ENCODE assay signal across 20 cellular contexts in the genomic region with DNA sequence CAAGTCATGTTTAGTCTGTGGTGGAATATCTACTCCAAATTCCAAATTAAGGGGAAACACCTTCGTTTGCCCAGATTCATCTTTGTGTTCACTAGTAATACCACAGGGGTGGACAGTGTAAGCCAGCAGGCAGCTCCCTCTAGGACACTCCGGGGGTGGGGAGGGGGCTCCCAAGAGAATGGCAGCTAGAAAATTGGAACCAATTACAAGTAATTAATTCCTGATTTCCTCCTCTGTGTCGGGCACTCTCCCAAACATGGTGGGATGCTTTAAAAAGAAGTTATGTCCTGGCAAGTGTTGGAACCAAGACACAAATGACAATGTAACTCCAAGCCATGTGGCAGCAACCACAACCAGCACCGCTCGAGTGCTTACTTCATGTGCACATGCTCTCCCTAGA. TPM values are rescaled to one million over a fixed set of nuclear protein-coding genes. Genes with fewer than 3 reads are reported as not detected.
DNase-seq lines count a peak whose midpoint lies in the region; ATAC-seq and TF ChIP-seq lines count a peak whose summit lies in the region.
"Had no signal": no experiment of that assay in that cellular context is flagged by ENCODE, and none has a peak within 500 bp of the region (broad histone marks: within the 10 kb centered on the region; RNA-seq: fewer than 3 reads in every experiment).

No MANE protein-coding gene starts in this region.

- H3K4me3 ChIP-seq in right atrium auricular region (no peak overlapping the region), right cardiac atrium (ENCODE audit: low read length) (no peak overlapping the region), left lung (no peak overlapping the region), gastrocnemius medialis (peak overlapping the region in 3 of 4 donors; percentile 6 to 20 (median 18))
- H3K4me3 ChIP-seq: A549 had no signal

- no peak overlapping the region for H3K27ac Mint-ChIP-seq in progenitor cell of endocrine pancreas
- H3K27ac Mint-ChIP-seq: effector memory CD8-positive, alpha-beta T cell; T-helper 17 cell had no signal

- H3K36me3 Mint-ChIP-seq in progenitor cell of endocrine pancreas (ENCODE audit: insufficient read depth), result peaks cover 9% of the 10 kb centered on the region

- peak; percentile 48 for DNase-seq in right atrium auricular region (ENCODE audit: low spot score)
- no peak for DNase-seq in right cardiac atrium
- DNase-seq in left lung, result no peak
- no peak for DNase-seq in gastrocnemius medialis
- DNase-seq in NCI-H187 treated with DMSO at 0.1 percent for 48 hours (lab: John Stamatoyannopoulos, UW), result no peak
- DNase-seq in T1000 (lab: John Stamatoyannopoulos, UW), result no peak
- DNase-seq in progenitor cell of endocrine pancreas (ENCODE audit: low spot score, unreplicated experiment), result no peak
- DNase-seq: activated CD4-positive, alpha-beta T cell treated with anti-CD3 and anti-CD28 coated beads, Interleukin-2, amount 50 U/mL, for 4 hours; activated gamma-delta T cell treated with Interleukin-2 at 50 U/mL for 16 hours; C1 segment of cervical spinal cord; cerebellar nuclear complex; effector memory CD8-positive, alpha-beta T cell; NCI-H146; OCI-M1; retina; stimulated activated naive CD4-positive, alpha-beta T cell; T-helper 17 cell had no signal

- H3K4me3 Mint-ChIP-seq in progenitor cell of endocrine pancreas (ENCODE audit: low read depth), result no peak overlapping the region
- H3K4me3 Mint-ChIP-seq: effector memory CD8-positive, alpha-beta T cell; T-helper 17 cell had no signal

- no peak for TF ChIP-seq POLR2A in gastrocnemius medialis (IDR thresholded peaks at IDR 0.05)

- peaks cover 6% of the 10 kb centered on the region for H3K36me3 ChIP-seq in right atrium auricular region
- no peaks in the 10 kb centered on the region for H3K36me3 ChIP-seq in left lung
- no peaks in the 10 kb centered on the region for H3K36me3 ChIP-seq in gastrocnemius medialis

- in situ Hi-C loops in gastrocnemius medialis (cut with MboI; ENCODE audit: low sequenced_read_pairs in 4 of 4), result loop anchor here in 1 of 4 donors (5.0 to 10.0 kb wide), 2 partner anchors 64 to 114 kb away; no protein-coding TSS in a partner anchor

- H3K27me3 ChIP-seq in right atrium auricular region (no peaks in the 10 kb centered on the region), right cardiac atrium (ENCODE audit: control insufficient read depth, insufficient read depth) (no peaks in the 10 kb centered on the region), left lung (peaks cover under 1 to 63% of the 10 kb centered on the region in 2 donors), gastrocnemius medialis (peaks cover 0 to 23% (median 7%) of the 10 kb centered on the region in 3 donors)

- WGBS in right cardiac atrium, result 43% methylated on average over 5 of the region's 5 CpGs

- peaks cover 31% of the 10 kb centered on the region for H3K4me1 Mint-ChIP-seq in progenitor cell of endocrine pancreas (ENCODE audit: low read depth)

- peak overlapping the region; percentile 97 to 99 for H3K27ac ChIP-seq in right atrium auricular region
- no peak overlapping the region for H3K27ac ChIP-seq in right cardiac atrium (ENCODE audit: low read length)
- H3K27ac ChIP-seq in left lung, result peak overlapping the region; percentile 30 to 36
- H3K27ac ChIP-seq in gastrocnemius medialis, result peak overlapping the region; percentile 16 to 88 (median 74)
- H3K27ac ChIP-seq: A549, VCaP had no signal

- no peak for ATAC-seq in right cardiac atrium
- ATAC-seq in left lung, result no peak
- no peak for ATAC-seq in gastrocnemius medialis
- no peak for ATAC-seq in HG03432 (IDR thresholded peaks at IDR 0.05; ENCODE audit: unreplicated experiment)
- ATAC-seq: A549; effector memory CD8-positive, alpha-beta T cell; T-helper 17 cell had no signal

- H3K9me3 ChIP-seq in right atrium auricular region (no peaks in the 10 kb centered on the region), right cardiac atrium (ENCODE audit: control insufficient read depth, low read length) (no peaks in the 10 kb centered on the region), left lung (no peaks in the 10 kb centered on the region), gastrocnemius medialis (no peaks in the 10 kb centered on the region)
- H3K9me3 ChIP-seq: A549 had no signal

- H3K27me3 Mint-ChIP-seq in progenitor cell of endocrine pancreas, result peaks cover 65% of the 10 kb centered on the region

- TF ChIP-seq CTCF in right atrium auricular region (IDR thresholded peaks at IDR 0.05) (no peak), left lung (IDR thresholded peaks at IDR 0.05) (no peak), gastrocnemius medialis (IDR thresholded peaks at IDR 0.05 in 4 of 5, conservative IDR thresholded peaks at IDR 0.05 in 1 of 5) (no peak), progenitor cell of endocrine pancreas (IDR thresholded peaks at IDR 0.05; ENCODE audit: unreplicated experiment) (no peak)

- intact Hi-C loops in right cardiac atrium (cut with DNase I) (loop anchor here in 3 of 4 donors (10.0 kb wide), 3 partner anchors 56 to 114 kb away; no protein-coding TSS in a partner anchor), left lung (cut with DNase I) (no loop called here), gastrocnemius medialis (cut with DNase I; ENCODE audit: low total_unique reads) (loop anchor here (5.0 kb wide), 2 partner anchors 34 to 74 kb away; no protein-coding TSS in a partner anchor)

- no peaks in the 10 kb centered on the region for H3K9me3 Mint-ChIP-seq in progenitor cell of endocrine pancreas (ENCODE audit: low read depth)

- H3K4me1 ChIP-seq in right atrium auricular region, result peaks cover 0 to 86% of the 10 kb centered on the region in 2 donors
- H3K4me1 ChIP-seq in right cardiac atrium (ENCODE audit: control insufficient read depth, insufficient read depth, low read length), result peaks cover 26% of the 10 kb centered on the region
- H3K4me1 ChIP-seq in left lung, result peaks cover 11 to 12% of the 10 kb centered on the region in 2 donors
- H3K4me1 ChIP-seq in gastrocnemius medialis, result peaks cover 5 to 14% of the 10 kb centered on the region in 2 donors

RNA-seq across cellular contexts. Expression of a gene that starts 5.9 kb away (rescaled TPM):
- 100 to 1,000 TPM; 140 to 201 TPM for total RNA-seq in right atrium auricular region
- total RNA-seq in right cardiac atrium, result 100 to 1,000 TPM in 3 of 4 donors, 10 to 100 TPM in 1; 91.9 to 267 (median 118) TPM
- polyA plus RNA-seq in right cardiac atrium, result 69.8 TPM
- 1,000 to 10,000 TPM in 1 of 2 donors, 100 to 1,000 TPM in 1; 418 to 1,057 TPM for total RNA-seq in left lung
- total RNA-seq in gastrocnemius medialis, result 100 to 1,000 TPM in 3 of 4 donors, 10 to 100 TPM in 1; 60.5 to 127 (median 120) TPM
- 81.3 and 90.8 TPM in 2 replicates for total RNA-seq in progenitor cell of endocrine pancreas

RNA-seq across cellular contexts. Expression of a gene that starts 6.0 kb away (rescaled TPM):
- 100 to 1,000 TPM; 141 to 153 TPM for total RNA-seq in right atrium auricular region
- total RNA-seq in right cardiac atrium, result 100 to 1,000 TPM in 3 of 4 donors, 10 to 100 TPM in 1; 84.7 to 268 (median 123) TPM
- 101 TPM for polyA plus RNA-seq in right cardiac atrium
- 100 to 1,000 TPM; 343 to 638 TPM for total RNA-seq in left lung
- 10 to 100 TPM; 51.2 to 85.8 (median 70.5) TPM for total RNA-seq in gastrocnemius medialis
- total RNA-seq in progenitor cell of endocrine pancreas, result 120 and 121 TPM in 2 replicates

Comparison
In these comparisons a context has a peak if more than half of its experiments do, and no peak if none do; other contexts are left out.
1. H3K4me3 ChIP-seq: peak in gastrocnemius medialis (3 of 4); none in right atrium auricular region (0 of 2), right cardiac atrium (single experiment) and left lung (0 of 2).
2. intact Hi-C loops: an anchor here in right cardiac atrium (10.0 kb wide) and gastrocnemius medialis (5.0 kb wide); none called in left lung.